In genomic region chr15:95267476-95267875, GRCh38 we compare ENCODE assay signal across 20 cellular contexts.
DNase-seq lines count a peak whose midpoint lies in the region; ATAC-seq and TF ChIP-seq lines count a peak whose summit lies in the region.
"Had no signal": no experiment of that assay in that cellular context is flagged by ENCODE, and none has a peak within 500 bp of the region (broad histone marks: within the 10 kb centered on the region; RNA-seq: fewer than 3 reads in every experiment).

No MANE protein-coding gene starts in this region.

- DNase-seq in HuH-7 (ENCODE audit: low spot score) (peak; percentile 32), esophagus muscularis mucosa (ENCODE audit: extremely low spot score) (no peak), osteoblast (ENCODE audit: insufficient read length, low spot score, missing footprints) (no peak), thyroid gland (no peak), dermis blood vessel endothelial cell (no peak)
- no peak for DNase-seq in activated CD4-positive, alpha-beta T cell treated with anti-CD3 and anti-CD28 coated beads for 1 hour
- DNase-seq: activated CD4-positive, alpha-beta T cell treated with anti-CD3 and anti-CD28 coated beads, Interleukin-2, amount 50 U/mL, for 4 hours; activated naive CD4-positive, alpha-beta T cell treated with anti-CD3 and anti-CD28 coated beads, Interleukin-2, amount 10 ng/mL, durations not matched to agents 7 days and 5 days; CD8-positive, alpha-beta memory T cell; colonic mucosa; DMS79 treated with DMSO at 0.1 percent for 48 hours; MM.1S; NCI-H187; NCI-H510A treated with DMSO at 0.1 percent for 48 hours; stimulated activated CD4-positive, alpha-beta T cell treated with anti-CD3 and anti-CD28 coated beads, Interleukin-12 subunit alpha, Interleukin-12 subunit beta, amount 100 ng/mL, for 4 hours; T-cell had no signal

- TF ChIP-seq POLR2A in esophagus muscularis mucosa (IDR thresholded peaks at IDR 0.05; ENCODE audit: low read depth) (no peak), thyroid gland (IDR thresholded peaks at IDR 0.05) (no peak)

- H3K27ac ChIP-seq in esophagus muscularis mucosa (replicated peaks in 1 of 4) (peak overlapping the region; percentile 68 to 79 (median 73)), osteoblast (ENCODE audit: low read depth, low read length) (peak overlapping the region; percentile 3), thyroid gland (peak overlapping the region in 2 of 3 donors; percentile 39 to 66)
- H3K27ac ChIP-seq: colonic mucosa, parathyroid adenoma had no signal

- WGBS in esophagus muscularis mucosa: 78% methylated on average over 3 of the region's 3 CpGs
- WGBS in thyroid gland, 2 donors: 85 to 88% methylated on average over 3 of the region's 3 CpGs

- no peak overlapping the region for H2AFZ ChIP-seq in osteoblast (ENCODE audit: low read length)
- H2AFZ ChIP-seq: parathyroid adenoma had no signal

- TF ChIP-seq CTCF in esophagus muscularis mucosa (IDR thresholded peaks at IDR 0.05) (no peak), osteoblast (IDR thresholded peaks at IDR 0.05; ENCODE audit: extremely low read depth, low read depth, low read length) (no peak), thyroid gland (IDR thresholded peaks at IDR 0.05) (no peak)

- H4K20me1 ChIP-seq in osteoblast (ENCODE audit: insufficient read depth, low read length): no peaks in the 10 kb centered on the region

- no peak overlapping the region for H3K4me2 ChIP-seq in osteoblast (ENCODE audit: insufficient read depth, low read length)

- TF ChIP-seq EP300 in esophagus muscularis mucosa (IDR thresholded peaks at IDR 0.05): no peak

- H3K9me3 ChIP-seq in esophagus muscularis mucosa: no peaks in the 10 kb centered on the region
- H3K9me3 ChIP-seq in osteoblast (ENCODE audit: low read depth, low read length): no peaks in the 10 kb centered on the region
- no peaks in the 10 kb centered on the region for H3K9me3 ChIP-seq in thyroid gland
- H3K9me3 ChIP-seq: colonic mucosa had no signal

- no peaks in the 10 kb centered on the region for H3K36me3 ChIP-seq in esophagus muscularis mucosa
- H3K36me3 ChIP-seq in osteoblast (ENCODE audit: insufficient read depth, low read length): no peaks in the 10 kb centered on the region
- no peaks in the 10 kb centered on the region for H3K36me3 ChIP-seq in thyroid gland
- H3K36me3 ChIP-seq: colonic mucosa had no signal

- H3K4me1 ChIP-seq in esophagus muscularis mucosa (peaks cover 3 to 55% (median 45%) of the 10 kb centered on the region in 4 donors), osteoblast (ENCODE audit: insufficient read depth, low read length) (peaks cover 18% of the 10 kb centered on the region), thyroid gland (no peaks in the 10 kb centered on the region)
- H3K4me1 ChIP-seq: colonic mucosa, parathyroid adenoma had no signal

- H3K4me3 ChIP-seq in esophagus muscularis mucosa (no peak overlapping the region), osteoblast (ENCODE audit: insufficient read depth, low read length) (no peak overlapping the region), thyroid gland (replicated peaks in 1 of 3) (no peak overlapping the region)
- H3K4me3 ChIP-seq: colonic mucosa, lung had no signal

- H3K27me3 ChIP-seq in esophagus muscularis mucosa: no peaks in the 10 kb centered on the region
- no peaks in the 10 kb centered on the region for H3K27me3 ChIP-seq in osteoblast (ENCODE audit: insufficient read depth, low read length)
- no peaks in the 10 kb centered on the region for H3K27me3 ChIP-seq in thyroid gland
- H3K27me3 ChIP-seq: colonic mucosa had no signal

- no peaks in the 10 kb centered on the region for H3K79me2 ChIP-seq in osteoblast (ENCODE audit: insufficient read depth, low read length)
- H3K79me2 ChIP-seq: parathyroid adenoma had no signal

- intact Hi-C loops in esophagus muscularis mucosa (cut with DNase I) (loop anchor here (10.0 kb wide), 2 partner anchors 167 to 1087 kb away; no protein-coding TSS in a partner anchor), thyroid gland (cut with DNase I) (no loop called here)

- ATAC-seq in HG02840 (IDR thresholded peaks at IDR 0.05; ENCODE audit: low FRiP score, unreplicated experiment): no peak
- no peak for ATAC-seq in HG02571 (IDR thresholded peaks at IDR 0.05; ENCODE audit: unreplicated experiment)
- ATAC-seq: T-cell had no signal

Comparison
In these comparisons a context has a peak if more than half of its experiments do, and no peak if none do; other contexts are left out.
1. H3K27ac ChIP-seq: peak in every context shown above with its lines; median percentile 73 in esophagus muscularis mucosa; 52 in thyroid gland; 3 in osteoblast.